Comparison of ENCODE assay signal across 8 cellular contexts in genomic region chr9:98045234-98046160, GRCh38. TPM values are rescaled to one million over a fixed set of nuclear protein-coding genes. Genes with fewer than 3 reads are reported as not detected.
DNase-seq lines count a peak whose midpoint lies in the region; ATAC-seq, FAIRE-seq and TF ChIP-seq lines count a peak whose summit lies in the region.

No MANE protein-coding gene starts in this region.

- WGBS in neuronal stem cell (ENCODE audit: extremely low coverage in 2 of 2, insufficient read length in 2 of 2, insufficient replicate concordance in 1 of 2), 2 donors: no CpG with 5 or more reads among the region's 6 CpGs
- 65 to 74% methylated on average over 5 to 6 of the region's 6 CpGs for WGBS in transverse colon (ENCODE audit: low coverage in 1 of 2), 2 donors

- intact Hi-C loops in transverse colon (cut with DNase I; ENCODE audit: low total_unique reads): no loop called here

- no peak overlapping the region for H3K23ac ChIP-seq in neuronal stem cell (ENCODE audit: low read depth, low read length, poor library complexity)

- no peak overlapping the region for H2BK15ac ChIP-seq in neuronal stem cell (ENCODE audit: low read length)

- H3K4me2 ChIP-seq in neuronal stem cell (ENCODE audit: insufficient read depth, low read length, poor library complexity, severe bottlenecking): no peak overlapping the region

- peaks cover 5 to 25% of the 10 kb centered on the region in 2 donors for H3K36me3 Mint-ChIP-seq in activated T-cell treated with anti-CD3 and anti-CD28 coated beads, Interleukin-2, amount 50 U/mL, for 72 hours (ENCODE audit: insufficient read depth in 2 of 2)

- H3K4me1 Mint-ChIP-seq in activated T-cell treated with anti-CD3 and anti-CD28 coated beads, Interleukin-2, amount 50 U/mL, for 72 hours (ENCODE audit: low read depth): peaks cover 49% of the 10 kb centered on the region

- H3K27me3 ChIP-seq in neuronal stem cell (ENCODE audit: control insufficient read depth in 3 of 3, insufficient read depth in 3 of 3, low read depth in 1 of 3, low read length in 3 of 3): peaks cover 0 to under 1% (median 0%) of the 10 kb centered on the region in 3 experiments
- no peaks in the 10 kb centered on the region for H3K27me3 ChIP-seq in transverse colon

- H2BK5ac ChIP-seq in neuronal stem cell (ENCODE audit: low read length): no peak overlapping the region

- DNase-seq in H54 (ENCODE audit: insufficient read length, low spot score) (no peak), NCI-H2029 (lab: John Stamatoyannopoulos, UW) (peak; percentile 48), neuronal stem cell (ENCODE audit: low spot score) (no peak), transverse colon (no peak), DMS53 treated with DMSO at 0.1 percent for 48 hours (lab: John Stamatoyannopoulos, UW; ENCODE audit: unreplicated experiment) (no peak), HCEC 1CT (no peak)
- DNase-seq in activated T-cell treated with anti-CD3 and anti-CD28 coated beads, Interleukin-2, amount 50 U/mL, for 72 hours: peak; percentile 34 to 50

- H4K91ac ChIP-seq in neuronal stem cell (ENCODE audit: low read depth, low read length, poor library complexity): no peak overlapping the region

- no peak overlapping the region for H3K9ac ChIP-seq in neuronal stem cell (ENCODE audit: low read depth, low read length, poor library complexity)

- H3K18ac ChIP-seq in neuronal stem cell (ENCODE audit: low read length): no peak overlapping the region

- H3K79me1 ChIP-seq in neuronal stem cell (ENCODE audit: low read depth, low read length): no peaks in the 10 kb centered on the region

- TF ChIP-seq CTCF in transverse colon (IDR thresholded peaks at IDR 0.05): no peak

- no peaks in the 10 kb centered on the region for H3K27me3 Mint-ChIP-seq in activated T-cell treated with anti-CD3 and anti-CD28 coated beads, Interleukin-2, amount 50 U/mL, for 72 hours (ENCODE audit: low read depth)

- no peak overlapping the region for H3K14ac ChIP-seq in neuronal stem cell (ENCODE audit: low read length)

- in situ Hi-C loops in transverse colon (cut with MboI; ENCODE audit: low pct_ligation_motif_present in 1 of 4, low pct_unique_long_range_greater_than_20kb in 1 of 4, low sequenced_read_pairs in 3 of 4): loop anchor here in 1 of 4 donors (25.0 kb wide), 1 partner anchor 133 kb away; the partner anchor contains the start of gene TRMO

- no peaks in the 10 kb centered on the region for H3K9me3 ChIP-seq in neuronal stem cell (replicated peaks in 1 of 2; ENCODE audit: control insufficient read depth in 2 of 2, insufficient read depth in 1 of 2, low read depth in 1 of 2, low read length in 2 of 2)
- no peaks in the 10 kb centered on the region for H3K9me3 ChIP-seq in transverse colon

- no peaks in the 10 kb centered on the region for H3K36me3 ChIP-seq in neuronal stem cell (replicated peaks in 1 of 2; ENCODE audit: control insufficient read depth in 2 of 2, insufficient read depth in 2 of 2, low read length in 2 of 2)
- H3K36me3 ChIP-seq in transverse colon: no peaks in the 10 kb centered on the region

- ATAC-seq in GM18498 (IDR thresholded peaks at IDR 0.05; ENCODE audit: unreplicated experiment): peak; percentile 89
- ATAC-seq in activated T-cell treated with anti-CD3 and anti-CD28 coated beads, Interleukin-2, amount 50 U/mL, for 72 hours (replicated peaks in 1 of 2): peak; percentile 95 to 96

- no peak overlapping the region for H2AK5ac ChIP-seq in neuronal stem cell (ENCODE audit: low read depth, low read length)

- TF ChIP-seq POLR2A in H54 (IDR thresholded peaks at IDR 0.05; ENCODE audit: low read depth, low read length): no peak
- no peak for TF ChIP-seq POLR2A in transverse colon (IDR thresholded peaks at IDR 0.05)

- H3K27ac Mint-ChIP-seq in activated T-cell treated with anti-CD3 and anti-CD28 coated beads, Interleukin-2, amount 50 U/mL, for 72 hours: peak overlapping the region; percentile 83

- no peak overlapping the region for H3K27ac ChIP-seq in neuronal stem cell (replicated peaks; ENCODE audit: low read length)
- peak overlapping the region in 2 of 4 donors; percentile 33 to 43 for H3K27ac ChIP-seq in transverse colon

- no peak overlapping the region for H2BK12ac ChIP-seq in neuronal stem cell (ENCODE audit: low read length)

- H3K4me3 ChIP-seq in neuronal stem cell (ENCODE audit: low read length in 2 of 2) (no peak overlapping the region), transverse colon (no peak overlapping the region)

- H3K9me3 Mint-ChIP-seq in activated T-cell treated with anti-CD3 and anti-CD28 coated beads, Interleukin-2, amount 50 U/mL, for 72 hours: peaks cover 3% of the 10 kb centered on the region in 2 donors

- peak overlapping the region; percentile 30 for H2AFZ ChIP-seq in neuronal stem cell (ENCODE audit: low read length)

- no peak overlapping the region for H2BK120ac ChIP-seq in neuronal stem cell (ENCODE audit: low read depth, low read length)

- no peak overlapping the region for H4K8ac ChIP-seq in neuronal stem cell (ENCODE audit: low read depth, low read length)

- TF ChIP-seq EP300 in transverse colon (IDR thresholded peaks at IDR 0.05; ENCODE audit: low read depth): no peak

- H3K4me1 ChIP-seq in neuronal stem cell (ENCODE audit: control insufficient read depth in 2 of 2, insufficient read depth in 1 of 2, low read depth in 1 of 2, low read length in 2 of 2) (no peaks in the 10 kb centered on the region), transverse colon (no peaks in the 10 kb centered on the region)

- FAIRE-seq in H54 (lab: Jason Lieb, UNC): peak; percentile 70

- peak overlapping the region; percentile 80 to 93 for H3K4me3 Mint-ChIP-seq in activated T-cell treated with anti-CD3 and anti-CD28 coated beads, Interleukin-2, amount 50 U/mL, for 72 hours

- H3K4ac ChIP-seq in neuronal stem cell (ENCODE audit: low read length): no peak overlapping the region

RNA-seq across cellular contexts. Expression of gene NANS, which starts 11.0 kb away (rescaled TPM):
- total RNA-seq in activated T-cell treated with anti-CD3 and anti-CD28 coated beads, Interleukin-2, amount 50 U/mL, for 72 hours: 10 to 100 TPM; 56.1 to 56.6 TPM
- 24.9 TPM for polyA plus RNA-seq in neuronal stem cell (2013, experiment 1 of 2)
- polyA plus RNA-seq in neuronal stem cell (2013, experiment 2 of 2): 23.1 TPM
- 100 to 1,000 TPM in 3 of 4 donors, 10 to 100 TPM in 1; 86.6 to 319 (median 269) TPM for total RNA-seq in transverse colon

Comparison
In these comparisons a context has a peak if more than half of its experiments do, and no peak if none do; other contexts are left out.
1. DNase-seq: peak in NCI-H2029 (single experiment) and activated T-cell treated with anti-CD3 and anti-CD28 coated beads, Interleukin-2, amount 50 U/mL, for 72 hours (2 of 2); none in H54 (single experiment), neuronal stem cell (single experiment), transverse colon (single experiment), DMS53 treated with DMSO at 0.1 percent for 48 hours (single experiment) and HCEC 1CT (single experiment).